In the genomic region with DNA sequence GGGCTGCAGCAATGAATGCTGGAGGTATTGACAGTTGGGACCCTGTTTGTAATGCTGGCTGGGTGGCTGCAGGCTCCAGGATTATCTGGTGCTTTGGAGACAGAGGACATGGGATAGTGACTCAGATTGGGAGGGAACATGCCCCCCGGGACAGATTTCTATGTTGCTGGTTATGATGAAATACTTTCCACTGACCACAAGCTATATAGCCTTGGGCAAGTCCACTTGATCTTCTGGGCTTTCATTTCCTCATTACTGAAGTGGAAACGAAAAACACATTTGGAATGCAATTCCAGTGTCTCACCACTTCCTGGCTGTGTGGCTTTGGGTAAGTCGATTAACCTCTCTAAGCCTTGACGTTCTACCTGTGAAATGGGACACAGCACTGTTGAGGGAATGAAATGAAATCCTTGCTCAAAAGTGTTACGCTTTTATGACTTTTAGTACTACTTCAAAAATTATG, we compare ENCODE assay signal across 8 cellular contexts. TPM values are rescaled to one million over a fixed set of nuclear protein-coding genes. Genes with fewer than 3 reads are reported as not detected.
DNase-seq lines count a peak whose midpoint lies in the region; ATAC-seq and TF ChIP-seq lines count a peak whose summit lies in the region.

No MANE protein-coding gene starts in this region.

- peak overlapping the region; percentile 13; the same call in 1 of the 2 replicates for H3K4me2 ChIP-seq in SK-N-SH

- TF ChIP-seq EP300 in SK-N-SH (IDR thresholded peaks at IDR 0.05; ENCODE audit: borderline replicate concordance in 1 of 2, low read depth in 1 of 2, low read length in 1 of 2): peak in 1 of 2 experiments; percentile 43; a peak in 1 of 4 replicates
- TF ChIP-seq EP300 in sigmoid colon (IDR thresholded peaks at IDR 0.05): peak in 2 of 4 donors; percentile 40 to 74

- 0 out of 2 replicates have a peak, but pooled peaks cover under 1% of the 10 kb centered on the region for H3K79me2 ChIP-seq in SK-N-SH (ENCODE audit: insufficient read depth)

- H3K9ac ChIP-seq in SK-N-SH: peak overlapping the region; percentile 17; the same call in 1 of the 2 replicates

- no peaks in the 10 kb centered on the region for H3K27me3 ChIP-seq in SK-N-SH (ENCODE audit: insufficient read depth)
- H3K27me3 ChIP-seq in sigmoid colon: no peaks in the 10 kb centered on the region

- H3F3A ChIP-seq in SK-N-SH (replicated peaks; ENCODE audit: insufficient read depth): peaks cover 9% of the 10 kb centered on the region

- peak overlapping the region; percentile 17 to 79; a peak in 3 of 4 replicates for H3K27ac ChIP-seq in SK-N-SH (ENCODE audit: low read depth in 2 of 2, low read length in 1 of 2)
- H3K27ac ChIP-seq in sigmoid colon: peak overlapping the region; percentile 17 to 46 (median 22)

- ATAC-seq in HG03159 (IDR thresholded peaks at IDR 0.05; ENCODE audit: unreplicated experiment): peak; percentile 56
- no peak for ATAC-seq in HG02571 (IDR thresholded peaks at IDR 0.05; ENCODE audit: unreplicated experiment)
- no peak for ATAC-seq in GM19324 (IDR thresholded peaks at IDR 0.05; ENCODE audit: low FRiP score, unreplicated experiment)

- H3K4me1 ChIP-seq in SK-N-SH (ENCODE audit: control insufficient read depth in 1 of 2, insufficient read depth in 2 of 2, low read depth in 1 of 2, low read length in 1 of 2): peaks cover 4% of the 10 kb centered on the region in 2 experiments; a peak in 2 of 4 replicates
- H3K4me1 ChIP-seq in sigmoid colon: no peaks in the 10 kb centered on the region

- no peaks in the 10 kb centered on the region for H3K9me2 ChIP-seq in SK-N-SH

- TF ChIP-seq RAD21 in SK-N-SH (IDR thresholded peaks at IDR 0.05; ENCODE audit: low read length): no peak

- no peaks in the 10 kb centered on the region for H4K20me1 ChIP-seq in SK-N-SH (ENCODE audit: insufficient read depth)

- H3K9me3 ChIP-seq in SK-N-SH (no peaks in the 10 kb centered on the region), sigmoid colon (no peaks in the 10 kb centered on the region)

- DNase-seq in GF-D8 (lab: John Stamatoyannopoulos, UW) (peak; percentile 91), SK-N-SH (peak; percentile 45), fibroblast of mammary gland (ENCODE audit: low read depth) (peak; percentile 98), sigmoid colon (peak; percentile 91), iPS-NIHi11 (ENCODE audit: low spot score) (no peak)

- CTCF ChIA-PET in SK-N-SH (lab: Yijun Ruan, JAX): no interaction called here

- H3K4me3 ChIP-seq in SK-N-SH (ENCODE audit: low read depth in 2 of 2, low read length in 1 of 2) (no peak overlapping the region), fibroblast of mammary gland (ENCODE audit: control insufficient read depth, low read depth, low read length) (no peak overlapping the region), sigmoid colon (no peak overlapping the region)

- H3K36me3 ChIP-seq in SK-N-SH (replicated peaks in 1 of 2; ENCODE audit: control insufficient read depth in 1 of 2, insufficient read depth in 2 of 2, low read length in 1 of 2) (no peaks in the 10 kb centered on the region), sigmoid colon (no peaks in the 10 kb centered on the region)

- 24% methylated on average over 5 of the region's 5 CpGs for WGBS in SK-N-SH (ENCODE audit: low lambda C conversion rate)
- WGBS in sigmoid colon, 2 donors: 48 to 52% methylated on average over 5 of the region's 5 CpGs

- intact Hi-C loops in sigmoid colon (cut with DNase I): loop anchor here (10.0 kb wide), 1 partner anchor 910 kb away; no protein-coding TSS in a partner anchor

- TF ChIP-seq CTCF in SK-N-SH (IDR thresholded peaks at IDR 0.05) (no peak), fibroblast of mammary gland (conservative IDR thresholded peaks at IDR 0.05; ENCODE audit: control insufficient read depth, insufficient read depth, low read depth, low read length) (no peak), sigmoid colon (IDR thresholded peaks at IDR 0.05) (no peak)

- POLR2A ChIA-PET in SK-N-SH (lab: Yijun Ruan, JAX): no interaction called here

- peak overlapping the region; percentile 33; the same call in 1 of the 2 replicates for H2AFZ ChIP-seq in SK-N-SH (ENCODE audit: low read depth)

- no peak for TF ChIP-seq POLR2A in sigmoid colon (IDR thresholded peaks at IDR 0.05)

TF ChIP-seq in SK-N-SH, 30 proteins besides CTCF, POLR2A, EP300 and RAD21:
- no peak for TF ChIP-seq CHD2 (IDR thresholded peaks at IDR 0.05; ENCODE audit: low read length, partially characterized antibody)
- TF ChIP-seq ELF1 (IDR thresholded peaks at IDR 0.05): peak; percentile 72
- TF ChIP-seq MXI1 (IDR thresholded peaks at IDR 0.05; ENCODE audit: low read depth, low read length): no peak
- TF ChIP-seq TAF1 (IDR thresholded peaks at IDR 0.05; ENCODE audit: borderline replicate concordance, low read depth, low read length): no peak
- no peak for TF ChIP-seq POLR2AphosphoS5 (IDR thresholded peaks at IDR 0.05; ENCODE audit: low read depth, low read length)
- TF ChIP-seq GABPA (IDR thresholded peaks at IDR 0.05; ENCODE audit: low read depth): no peak
- TF ChIP-seq TCF12 (IDR thresholded peaks at IDR 0.05): peak; percentile 64
- no peak for TF ChIP-seq RCOR1 (IDR thresholded peaks at IDR 0.05; ENCODE audit: low read length)
- TF ChIP-seq, protein P1, sequence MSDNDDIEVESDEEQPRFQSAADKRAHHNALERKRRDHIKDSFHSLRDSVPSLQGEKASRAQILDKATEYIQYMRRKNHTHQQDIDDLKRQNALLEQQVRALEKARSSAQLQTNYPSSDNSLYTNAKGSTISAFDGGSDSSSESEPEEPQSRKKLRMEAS (IDR thresholded peaks at IDR 0.05; ENCODE audit: low read depth): 0 out of 2 replicates have a peak, but pooled peaks have one; percentile 27
- TF ChIP-seq SIN3A (IDR thresholded peaks at IDR 0.05; ENCODE audit: borderline replicate concordance, low read depth, low read length): no peak
- peak; percentile 55; the same call in 1 of the 2 replicates for TF ChIP-seq FOSL2 (IDR thresholded peaks at IDR 0.05; ENCODE audit: borderline replicate concordance, low read depth)
TF ChIP-seq in SK-N-SH: peak in this region for 4.

RNA-seq across cellular contexts. Expression of a gene that starts 6.3 kb away (rescaled TPM):
- polyA plus RNA-seq in SK-N-SH (2012; rRNA removed) (10.3 and 15.7 TPM in 2 replicates), sigmoid colon (10 to 100 TPM in 1 of 3 donors, 1 to 10 TPM in 2; 6.0 to 51.0 (median 9.7) TPM)
- 7.0 and 10.7 TPM in 2 replicates for polyA plus RNA-seq in SK-N-SH (2012; cell fraction: cytosol; rRNA removed)
- polyA plus RNA-seq in SK-N-SH (2012; cell fraction: nucleus; rRNA removed): 57.8 and 62.3 TPM in 2 replicates
- total RNA-seq in sigmoid colon: 10 to 100 TPM; 25.7 to 51.5 (median 28.9) TPM

RNA-seq across cellular contexts. Expression of a gene that starts 29.4 kb away (rescaled TPM):
- polyA plus RNA-seq in SK-N-SH (2012; rRNA removed) (18.7 and 21.1 TPM in 2 replicates), sigmoid colon (10 to 100 TPM; 16.2 to 28.4 (median 18.7) TPM)
- 12.7 and 19.1 TPM in 2 replicates for polyA plus RNA-seq in SK-N-SH (2012; cell fraction: cytosol; rRNA removed)
- 13.0 and 15.6 TPM in 2 replicates for polyA plus RNA-seq in SK-N-SH (2012; cell fraction: nucleus; rRNA removed)
- total RNA-seq in sigmoid colon: 10 to 100 TPM; 12.5 to 18.3 (median 15.5) TPM

RNA-seq across cellular contexts. Expression of a gene that starts 29.7 kb away (rescaled TPM):
- 56.5 and 69.9 TPM in 2 replicates for polyA plus RNA-seq in SK-N-SH (2012; rRNA removed)
- 43.6 and 43.8 TPM in 2 replicates for polyA plus RNA-seq in SK-N-SH (2012; cell fraction: cytosol; rRNA removed)
- polyA plus RNA-seq in SK-N-SH (2012; cell fraction: nucleus; rRNA removed): 113 and 236 TPM in 2 replicates
- 10 to 100 TPM; 24.5 to 47.4 (median 40.8) TPM for total RNA-seq in sigmoid colon
- polyA plus RNA-seq in sigmoid colon: 10 to 100 TPM; 19.2 to 82.8 (median 25.4) TPM
